1 cellular context compared by ENCODE assay signal in the genomic region with DNA sequence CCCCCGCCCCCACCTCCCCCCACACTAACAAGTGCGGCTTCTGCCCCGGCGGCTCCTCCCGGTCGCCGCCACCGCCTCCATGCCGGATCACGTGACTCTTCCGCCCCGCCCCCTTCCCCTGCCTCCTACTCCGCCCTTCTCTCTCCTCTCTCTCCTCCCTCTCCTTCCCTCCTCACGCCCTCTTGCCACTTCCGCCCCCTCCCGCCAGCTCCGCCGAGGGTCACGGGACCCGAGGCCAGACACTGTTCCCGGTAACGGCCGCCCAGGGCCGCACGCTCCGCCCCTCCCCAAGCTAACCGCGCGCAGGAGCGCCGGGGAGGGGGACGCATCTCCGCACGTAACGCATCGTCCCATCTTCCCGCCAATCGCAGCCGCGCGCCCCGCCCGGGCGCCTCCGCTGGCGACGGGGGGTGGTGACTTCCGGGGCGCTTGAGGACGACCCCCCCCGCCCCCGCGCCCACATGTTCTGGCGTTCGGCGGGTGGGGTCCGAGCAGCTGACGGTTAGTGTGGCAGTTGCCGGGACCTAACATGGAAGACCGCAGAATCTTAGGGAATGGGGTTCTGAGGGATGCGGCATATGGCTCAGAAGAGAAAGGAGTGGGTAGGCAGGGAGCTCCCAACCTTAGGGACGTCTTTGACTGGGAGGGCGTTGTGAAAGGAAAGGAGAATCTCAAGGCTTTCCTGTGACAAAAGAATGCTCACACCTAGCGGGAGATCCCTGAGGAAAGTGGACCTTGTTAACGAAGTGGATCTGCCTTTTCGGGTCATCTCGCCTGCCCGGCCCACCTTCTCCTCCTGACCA.
TF ChIP-seq lines count a peak whose summit lies in the region.

TSS of gene USP32 (minus strand) at position 92 of the 803 bp plus-strand sequence. CDS start 194 bp downstream, outside the sequence.

TF ChIP-seq in GM12878, 131 proteins besides CTCF, POLR2A, EP300 and RAD21 (continued from another document and continues in another):
- TF ChIP-seq, protein P1, sequence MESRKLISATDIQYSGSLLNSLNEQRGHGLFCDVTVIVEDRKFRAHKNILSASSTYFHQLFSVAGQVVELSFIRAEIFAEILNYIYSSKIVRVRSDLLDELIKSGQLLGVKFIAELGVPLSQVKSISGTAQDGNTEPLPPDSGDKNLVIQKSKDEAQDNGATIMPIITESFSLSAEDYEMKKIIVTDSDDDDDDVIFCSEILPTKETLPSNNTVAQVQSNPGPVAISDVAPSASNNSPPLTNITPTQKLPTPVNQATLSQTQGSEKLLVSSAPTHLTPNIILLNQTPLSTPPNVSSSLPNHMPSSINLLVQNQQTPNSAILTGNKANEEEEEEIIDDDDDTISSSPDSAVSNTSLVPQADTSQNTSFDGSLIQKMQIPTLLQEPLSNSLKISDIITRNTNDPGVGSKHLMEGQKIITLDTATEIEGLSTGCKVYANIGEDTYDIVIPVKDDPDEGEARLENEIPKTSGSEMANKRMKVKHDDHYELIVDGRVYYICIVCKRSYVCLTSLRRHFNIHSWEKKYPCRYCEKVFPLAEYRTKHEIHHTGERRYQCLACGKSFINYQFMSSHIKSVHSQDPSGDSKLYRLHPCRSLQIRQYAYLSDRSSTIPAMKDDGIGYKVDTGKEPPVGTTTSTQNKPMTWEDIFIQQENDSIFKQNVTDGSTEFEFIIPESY (IDR thresholded peaks at IDR 0.05): no peak
- TF ChIP-seq CREM (IDR thresholded peaks at IDR 0.05; ENCODE audit: low read depth) (peak; percentile 37), PRDM15 (CRISPR knock-in tag; IDR thresholded peaks at IDR 0.05) (peak; percentile 77; the same call in 1 of the 2 replicates), POLR2AphosphoS5 (IDR thresholded peaks at IDR 0.05; ENCODE audit: low read length) (peak; percentile 66), CBFB (IDR thresholded peaks at IDR 0.05; ENCODE audit: low read depth) (peak; percentile 32; the same call in 1 of the 2 replicates), STAT3 (IDR thresholded peaks at IDR 0.05; ENCODE audit: low read depth, low read length) (no peak), NFXL1 (IDR thresholded peaks at IDR 0.05; ENCODE audit: borderline replicate concordance) (peak; percentile 71), EED (IDR thresholded peaks at IDR 0.05; ENCODE audit: low read depth) (no peak), BACH1 (IDR thresholded peaks at IDR 0.05; ENCODE audit: borderline replicate concordance) (peak; percentile 17; the same call in 1 of the 2 replicates), KAT2A (conservative IDR thresholded peaks at IDR 0.05; ENCODE audit: control insufficient read depth, low read depth, low read length) (no peak), MEF2B (IDR thresholded peaks at IDR 0.05; ENCODE audit: partially characterized antibody, poor library complexity, severe bottlenecking) (peak; percentile 36), MLLT1 (IDR thresholded peaks at IDR 0.05) (0 out of 2 replicates have a peak, but pooled peaks have one; percentile 65), SRF (IDR thresholded peaks at IDR 0.05; ENCODE audit: low read depth in 2 of 2, low read length in 2 of 2) (no peak), JUND (IDR thresholded peaks at IDR 0.05; ENCODE audit: low read depth, low read length) (no peak), NR2C2 (IDR thresholded peaks at IDR 0.05; ENCODE audit: borderline replicate concordance, control insufficient read depth, insufficient read length, low read depth) (no peak), USF2 (IDR thresholded peaks at IDR 0.05; ENCODE audit: borderline replicate concordance, low read depth, low read length) (peak; percentile 69), ZNF384 (IDR thresholded peaks at IDR 0.05; ENCODE audit: borderline replicate concordance, low read depth, low read length) (no peak), FOXK2 (IDR thresholded peaks at IDR 0.05) (no peak), SREBF1 (IDR thresholded peaks at IDR 0.05; ENCODE audit: low read length) (no peak), ELK1 (IDR thresholded peaks at IDR 0.05; ENCODE audit: low read depth, low read length) (peak; percentile 87), NKRF (conservative IDR thresholded peaks at IDR 0.05) (peak; percentile 96), ETV6 (conservative IDR thresholded peaks at IDR 0.05 in 1 of 2, IDR thresholded peaks at IDR 0.05 in 1 of 2; ENCODE audit: borderline replicate concordance in 1 of 2, low read depth in 1 of 2) (peak in 1 of 2 experiments; percentile 99; a peak in 3 of 4 replicates), BCL3 (IDR thresholded peaks at IDR 0.05; ENCODE audit: borderline replicate concordance, insufficient read depth, low read depth, low read length, poor library complexity, severe bottlenecking) (peak; percentile 64), ZNF217 (IDR thresholded peaks at IDR 0.05) (0 out of 2 replicates have a peak, but pooled peaks have one; percentile 27)
- TF ChIP-seq, protein P2, sequence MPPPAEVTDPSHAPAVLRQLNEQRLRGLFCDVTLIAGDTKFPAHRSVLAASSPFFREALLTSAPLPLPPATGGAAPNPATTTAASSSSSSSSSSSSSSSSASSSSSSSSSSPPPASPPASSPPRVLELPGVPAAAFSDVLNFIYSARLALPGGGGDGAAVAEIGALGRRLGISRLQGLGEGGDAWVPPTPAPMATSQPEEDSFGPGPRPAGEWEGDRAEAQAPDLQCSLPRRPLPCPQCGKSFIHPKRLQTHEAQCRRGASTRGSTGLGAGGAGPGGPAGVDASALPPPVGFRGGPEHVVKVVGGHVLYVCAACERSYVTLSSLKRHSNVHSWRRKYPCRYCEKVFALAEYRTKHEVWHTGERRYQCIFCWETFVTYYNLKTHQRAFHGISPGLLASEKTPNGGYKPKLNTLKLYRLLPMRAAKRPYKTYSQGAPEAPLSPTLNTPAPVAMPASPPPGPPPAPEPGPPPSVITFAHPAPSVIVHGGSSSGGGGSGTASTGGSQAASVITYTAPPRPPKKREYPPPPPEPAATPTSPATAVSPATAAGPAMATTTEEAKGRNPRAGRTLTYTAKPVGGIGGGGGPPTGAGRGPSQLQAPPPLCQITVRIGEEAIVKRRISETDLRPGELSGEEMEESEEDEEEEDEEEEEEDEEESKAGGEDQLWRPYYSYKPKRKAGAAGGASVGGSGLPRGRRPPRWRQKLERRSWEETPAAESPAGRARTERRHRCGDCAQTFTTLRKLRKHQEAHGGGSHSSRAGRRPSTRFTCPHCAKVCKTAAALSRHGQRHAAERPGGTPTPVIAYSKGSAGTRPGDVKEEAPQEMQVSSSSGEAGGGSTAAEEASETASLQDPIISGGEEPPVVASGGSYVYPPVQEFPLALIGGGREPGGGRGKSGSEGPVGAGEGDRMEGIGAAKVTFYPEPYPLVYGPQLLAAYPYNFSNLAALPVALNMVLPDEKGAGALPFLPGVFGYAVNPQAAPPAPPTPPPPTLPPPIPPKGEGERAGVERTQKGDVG (CRISPR knock-in tag; IDR thresholded peaks at IDR 0.05): peak; percentile 80; the same call in 1 of the 2 replicates
- TF ChIP-seq, protein P3, sequence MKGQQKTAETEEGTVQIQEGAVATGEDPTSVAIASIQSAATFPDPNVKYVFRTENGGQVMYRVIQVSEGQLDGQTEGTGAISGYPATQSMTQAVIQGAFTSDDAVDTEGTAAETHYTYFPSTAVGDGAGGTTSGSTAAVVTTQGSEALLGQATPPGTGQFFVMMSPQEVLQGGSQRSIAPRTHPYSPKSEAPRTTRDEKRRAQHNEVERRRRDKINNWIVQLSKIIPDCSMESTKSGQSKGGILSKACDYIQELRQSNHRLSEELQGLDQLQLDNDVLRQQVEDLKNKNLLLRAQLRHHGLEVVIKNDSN (IDR thresholded peaks at IDR 0.05; ENCODE audit: borderline replicate concordance, extremely low read length, insufficient read depth, low read depth, low read length): peak; percentile 82
- TF ChIP-seq, protein P4, sequence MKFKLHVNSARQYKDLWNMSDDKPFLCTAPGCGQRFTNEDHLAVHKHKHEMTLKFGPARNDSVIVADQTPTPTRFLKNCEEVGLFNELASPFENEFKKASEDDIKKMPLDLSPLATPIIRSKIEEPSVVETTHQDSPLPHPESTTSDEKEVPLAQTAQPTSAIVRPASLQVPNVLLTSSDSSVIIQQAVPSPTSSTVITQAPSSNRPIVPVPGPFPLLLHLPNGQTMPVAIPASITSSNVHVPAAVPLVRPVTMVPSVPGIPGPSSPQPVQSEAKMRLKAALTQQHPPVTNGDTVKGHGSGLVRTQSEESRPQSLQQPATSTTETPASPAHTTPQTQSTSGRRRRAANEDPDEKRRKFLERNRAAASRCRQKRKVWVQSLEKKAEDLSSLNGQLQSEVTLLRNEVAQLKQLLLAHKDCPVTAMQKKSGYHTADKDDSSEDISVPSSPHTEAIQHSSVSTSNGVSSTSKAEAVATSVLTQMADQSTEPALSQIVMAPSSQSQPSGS (IDR thresholded peaks at IDR 0.05; ENCODE audit: low read length): no peak
- TF ChIP-seq, protein P5, sequence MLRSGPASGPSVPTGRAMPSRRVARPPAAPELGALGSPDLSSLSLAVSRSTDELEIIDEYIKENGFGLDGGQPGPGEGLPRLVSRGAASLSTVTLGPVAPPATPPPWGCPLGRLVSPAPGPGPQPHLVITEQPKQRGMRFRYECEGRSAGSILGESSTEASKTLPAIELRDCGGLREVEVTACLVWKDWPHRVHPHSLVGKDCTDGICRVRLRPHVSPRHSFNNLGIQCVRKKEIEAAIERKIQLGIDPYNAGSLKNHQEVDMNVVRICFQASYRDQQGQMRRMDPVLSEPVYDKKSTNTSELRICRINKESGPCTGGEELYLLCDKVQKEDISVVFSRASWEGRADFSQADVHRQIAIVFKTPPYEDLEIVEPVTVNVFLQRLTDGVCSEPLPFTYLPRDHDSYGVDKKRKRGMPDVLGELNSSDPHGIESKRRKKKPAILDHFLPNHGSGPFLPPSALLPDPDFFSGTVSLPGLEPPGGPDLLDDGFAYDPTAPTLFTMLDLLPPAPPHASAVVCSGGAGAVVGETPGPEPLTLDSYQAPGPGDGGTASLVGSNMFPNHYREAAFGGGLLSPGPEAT (IDR thresholded peaks at IDR 0.05; ENCODE audit: low read depth): peak; percentile 71
